Comparison of ENCODE assay signal across 21 cellular contexts in the genomic region with DNA sequence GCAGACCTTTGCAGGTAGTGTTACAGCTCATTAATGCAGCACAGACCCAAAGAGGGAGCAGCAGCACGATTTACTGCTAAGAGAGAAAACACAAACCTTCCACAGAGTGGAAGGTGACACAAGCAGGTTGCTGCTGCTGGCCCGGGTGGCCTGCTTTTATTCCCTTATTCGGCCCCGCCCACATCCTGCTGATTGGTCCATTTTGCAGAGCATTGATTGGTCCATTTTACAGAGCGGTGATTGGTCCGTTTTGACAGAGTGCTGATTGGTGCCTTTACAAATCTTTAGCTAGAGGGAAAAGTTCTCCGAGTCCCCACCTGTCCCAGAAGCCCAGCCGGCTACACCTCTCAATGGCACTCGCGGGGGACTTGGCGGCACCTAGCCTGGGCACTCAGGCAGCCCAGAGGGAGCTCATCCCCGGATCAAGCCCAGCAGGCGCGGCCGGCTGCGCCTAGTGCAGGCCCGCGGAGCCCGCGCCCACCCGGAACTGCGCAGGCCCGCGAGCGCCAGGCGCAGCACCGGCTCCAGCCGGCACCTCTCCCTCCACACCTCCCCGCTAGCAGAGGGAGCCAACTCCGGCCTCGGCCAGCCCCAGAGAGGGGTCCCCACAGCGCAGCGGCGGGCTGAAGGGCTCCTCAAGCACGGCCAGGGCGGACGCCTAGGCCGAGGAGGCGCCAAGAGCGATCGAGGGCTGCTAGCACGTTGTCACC.
DNase-seq lines count a peak whose midpoint lies in the region; ATAC-seq, FAIRE-seq and TF ChIP-seq lines count a peak whose summit lies in the region.
"Had no signal": no experiment of that assay in that cellular context is flagged by ENCODE, and none has a peak within 500 bp of the region (broad histone marks: within the 10 kb centered on the region; RNA-seq: fewer than 3 reads in every experiment).

No MANE protein-coding gene starts in this region.

- no peak for FAIRE-seq in kidney (lab: Jason Lieb, UNC)
- FAIRE-seq: GM19239, H54 had no signal

- no peak overlapping the region for H3K4me3 Mint-ChIP-seq in stimulated activated memory B cell treated with anti-CD40 and anti-IgM and Interleukin-4, amounts not matched to agents 10 μg/mL and 1 μg/mL and 100 μg/mL, for 72 hours
- H3K4me3 Mint-ChIP-seq: B cell; CD8-positive, alpha-beta T cell had no signal

- H3K9me3 ChIP-seq in kidney (ENCODE audit: control insufficient read depth in 1 of 2, low read length in 2 of 2): no peaks in the 10 kb centered on the region

- peaks cover 11% of the 10 kb centered on the region for H3K27me3 Mint-ChIP-seq in stimulated activated memory B cell treated with anti-CD40 and anti-IgM and Interleukin-4, amounts not matched to agents 10 μg/mL and 1 μg/mL and 100 μg/mL, for 72 hours

- TF ChIP-seq POLR2A in GM18505 (IDR thresholded peaks at IDR 0.05; ENCODE audit: borderline replicate concordance, extremely low read depth, insufficient read depth, insufficient read length): no peak

- TF ChIP-seq CTCF in kidney (IDR thresholded peaks at IDR 0.05; ENCODE audit: borderline replicate concordance, extremely low read depth, insufficient read depth) (no peak), omental fat pad (IDR thresholded peaks at IDR 0.05) (no peak)

- intact Hi-C loops in kidney (cut with DNase I): no loop called here

- DNase-seq in DMS53 treated with DMSO at 0.1 percent for 48 hours (lab: John Stamatoyannopoulos, UW; ENCODE audit: unreplicated experiment) (peak; percentile 21), NAMALWA (ENCODE audit: low spot score) (peak; percentile 14), kidney (peak; percentile 76), omental fat pad (ENCODE audit: low spot score) (no peak), AG20443 (ENCODE audit: low spot score) (no peak), DMS 273 treated with DMSO at 0.1 percent for 48 hours (lab: John Stamatoyannopoulos, UW) (no peak)
- DNase-seq: 8988T; Calu3; CD8-positive, alpha-beta T cell; DMS79; GF-D8; GM23248; HCEC 1CT; IMR-90; KBM-7 had no signal

- no peaks in the 10 kb centered on the region for H3K36me3 Mint-ChIP-seq in stimulated activated memory B cell treated with anti-CD40 and anti-IgM and Interleukin-4, amounts not matched to agents 10 μg/mL and 1 μg/mL and 100 μg/mL, for 72 hours
- H3K36me3 Mint-ChIP-seq: CD8-positive, alpha-beta T cell had no signal

- peak; percentile 45 for ATAC-seq in stimulated activated memory B cell treated with anti-CD40 and anti-IgM and Interleukin-4, amounts not matched to agents 10 μg/mL and 1 μg/mL and 100 μg/mL, for 72 hours
- no peak for ATAC-seq in GM18505 (IDR thresholded peaks at IDR 0.05; ENCODE audit: unreplicated experiment)
- no peak for ATAC-seq in omental fat pad (ENCODE audit: low FRiP score)
- ATAC-seq: CD8-positive, alpha-beta T cell had no signal

- no peak overlapping the region for H3K27ac ChIP-seq in kidney (ENCODE audit: low read depth in 2 of 2, low read length in 2 of 2)
- H3K27ac ChIP-seq: BLaER1 treated with 17β-estradiol and CSF1 and Interleukin-3, amounts not matched to agents 10 nM and 100 nM; GM23248 had no signal

- H3K4me3 ChIP-seq in kidney (ENCODE audit: low read length in 2 of 2): no peak overlapping the region
- H3K4me3 ChIP-seq: BLaER1 treated with 17β-estradiol and CSF1 and Interleukin-3, amounts not matched to agents 10 nM and 100 nM; GM23248 had no signal

- H3K9me3 Mint-ChIP-seq in stimulated activated memory B cell treated with anti-CD40 and anti-IgM and Interleukin-4, amounts not matched to agents 10 μg/mL and 1 μg/mL and 100 μg/mL, for 72 hours: peaks cover under 1% of the 10 kb centered on the region
- H3K9me3 Mint-ChIP-seq: CD8-positive, alpha-beta T cell had no signal

- no peaks in the 10 kb centered on the region for H3K36me3 ChIP-seq in kidney (ENCODE audit: control insufficient read depth in 1 of 2, insufficient read depth in 2 of 2, low read length in 2 of 2)
- H3K36me3 ChIP-seq: BLaER1 treated with 17β-estradiol and CSF1 and Interleukin-3, amounts not matched to agents 10 nM and 100 nM had no signal

- no peak overlapping the region for H3K9ac ChIP-seq in kidney (ENCODE audit: low read length in 2 of 2)
- H3K9ac ChIP-seq: BLaER1 treated with 17β-estradiol and CSF1 and Interleukin-3, amounts not matched to agents 10 nM and 100 nM; GM23248 had no signal

- H3K27ac Mint-ChIP-seq in stimulated activated memory B cell treated with anti-CD40 and anti-IgM and Interleukin-4, amounts not matched to agents 10 μg/mL and 1 μg/mL and 100 μg/mL, for 72 hours: no peak overlapping the region
- H3K27ac Mint-ChIP-seq: B cell; CD8-positive, alpha-beta T cell had no signal

- H3K4me1 Mint-ChIP-seq in stimulated activated memory B cell treated with anti-CD40 and anti-IgM and Interleukin-4, amounts not matched to agents 10 μg/mL and 1 μg/mL and 100 μg/mL, for 72 hours: no peaks in the 10 kb centered on the region
- H3K4me1 Mint-ChIP-seq: B cell had no signal

- H3K4me1 ChIP-seq in kidney (ENCODE audit: control insufficient read depth in 1 of 2, insufficient read depth in 1 of 2, low read depth in 1 of 2, low read length in 2 of 2): no peaks in the 10 kb centered on the region

Comparison
In these comparisons a context has a peak if more than half of its experiments do, and no peak if none do; other contexts are left out.
1. DNase-seq: peak in DMS53 treated with DMSO at 0.1 percent for 48 hours (single experiment), NAMALWA (single experiment) and kidney (single experiment); none in omental fat pad (single experiment), AG20443 (single experiment) and DMS 273 treated with DMSO at 0.1 percent for 48 hours (single experiment).